8 cellular contexts compared by ENCODE assay signal in the genomic region with DNA sequence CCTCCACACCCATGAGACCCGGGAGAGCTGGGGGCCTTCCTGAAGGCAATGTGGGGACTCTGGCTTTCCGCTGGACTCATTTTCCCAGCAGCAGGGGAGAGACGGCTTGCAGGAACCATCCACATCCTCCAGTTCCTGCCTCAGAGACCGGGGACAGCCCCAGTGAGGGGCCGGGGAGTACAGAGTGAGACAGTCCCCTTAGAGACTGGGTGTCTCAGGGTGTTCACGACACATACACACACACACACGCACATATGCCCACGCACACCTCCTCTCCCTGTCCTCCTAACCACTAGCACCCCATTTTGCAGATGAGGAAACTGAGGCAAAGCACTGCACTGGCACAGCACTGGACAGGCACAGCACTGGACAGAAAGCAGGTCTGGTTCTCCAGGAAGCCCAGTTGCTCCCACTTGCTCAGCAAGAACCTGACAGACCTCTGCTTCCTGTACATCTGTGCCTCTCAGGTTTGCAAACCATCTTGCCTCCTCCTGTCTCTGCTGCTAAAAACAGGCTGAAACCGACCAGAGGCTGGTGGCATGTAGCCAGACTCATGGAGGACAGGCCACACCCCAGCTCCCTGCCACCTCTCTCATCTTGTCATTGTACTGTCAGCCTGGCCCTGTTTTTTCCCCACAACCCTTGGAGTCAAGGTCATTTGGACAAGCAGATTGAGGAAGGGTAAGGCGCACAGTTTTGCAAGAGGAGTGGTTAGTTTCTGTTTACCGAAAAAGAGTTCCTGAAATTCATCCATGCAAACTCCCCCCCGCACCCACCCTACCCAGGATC. TPM values are rescaled to one million over a fixed set of nuclear protein-coding genes. Genes with fewer than 3 reads are reported as not detected.
DNase-seq lines count a peak whose midpoint lies in the region; ATAC-seq and TF ChIP-seq lines count a peak whose summit lies in the region.

No MANE protein-coding gene starts in this region.

- H3K9me3 Mint-ChIP-seq in MCF 10A (ENCODE audit: unreplicated experiment) = no peaks in the 10 kb centered on the region

- H3K4ac ChIP-seq in mesenchymal stem cell (ENCODE audit: low read depth in 1 of 2, low read length in 2 of 2) = no peak overlapping the region

- no peak for TF ChIP-seq EP300 in upper lobe of left lung (IDR thresholded peaks at IDR 0.05)

- H3K23ac ChIP-seq in mesenchymal stem cell (ENCODE audit: low read length in 2 of 2) = no peak overlapping the region

- H4K8ac ChIP-seq in mesenchymal stem cell (ENCODE audit: low read length) = no peak overlapping the region

- H3K4me3 ChIP-seq in SU-DHL-6 (ENCODE audit: insufficient read depth, low read length, poor library complexity, severe bottlenecking) (no peak overlapping the region), mesenchymal stem cell (ENCODE audit: insufficient read depth in 1 of 2, low read depth in 1 of 2, low read length in 2 of 2) (no peak overlapping the region), upper lobe of left lung (no peak overlapping the region)

- no peaks in the 10 kb centered on the region for H4K20me1 ChIP-seq in SU-DHL-6 (ENCODE audit: low read depth, low read length)

- no peaks in the 10 kb centered on the region for H3K36me3 Mint-ChIP-seq in MCF 10A (ENCODE audit: insufficient read depth, unreplicated experiment)

- no peak overlapping the region for H2BK5ac ChIP-seq in mesenchymal stem cell (ENCODE audit: low read depth, low read length, poor library complexity, severe bottlenecking)

- H3K9me3 ChIP-seq in SU-DHL-6 (ENCODE audit: insufficient read depth, low read length) = no peaks in the 10 kb centered on the region
- no peaks in the 10 kb centered on the region for H3K9me3 ChIP-seq in mesenchymal stem cell (ENCODE audit: control insufficient read depth, low read length)
- H3K9me3 ChIP-seq in upper lobe of left lung = no peaks in the 10 kb centered on the region

- no peak overlapping the region for H3K18ac ChIP-seq in mesenchymal stem cell (ENCODE audit: low read depth in 1 of 2, low read length in 2 of 2)

- no peaks in the 10 kb centered on the region for H3F3A ChIP-seq in SU-DHL-6 (ENCODE audit: insufficient read depth)

- TF ChIP-seq POLR2A in upper lobe of left lung (IDR thresholded peaks at IDR 0.05) = peak in 1 of 4 donors; percentile 19

- no peaks in the 10 kb centered on the region for H3K9me2 ChIP-seq in SU-DHL-6 (replicated peaks; ENCODE audit: insufficient read depth, low read length)

- POLR2A ChIA-PET in MCF 10A (lab: Yijun Ruan, JAX) = interaction anchor here (1.5 to 2.6 kb wide), 3 partner anchors 12 to 46 kb away, joined by 5 to 19 read pairs (median 5); partner anchors contain the start of gene VSIR

- 83% methylated on average over 9 of the region's 12 CpGs for WGBS in mesenchymal stem cell
- WGBS in upper lobe of left lung, 2 donors = 25 to 34% methylated on average over 4 to 10 of the region's 12 CpGs

- ATAC-seq in GM19372 (IDR thresholded peaks at IDR 0.05; ENCODE audit: low read depth, unreplicated experiment) = peak; percentile 60
- ATAC-seq in HG03460 (IDR thresholded peaks at IDR 0.05; ENCODE audit: unreplicated experiment) = peak; percentile 55
- peak; percentile 59 to 62 for ATAC-seq in upper lobe of left lung (ENCODE audit: low FRiP score in 2 of 2)

- H3K14ac ChIP-seq in mesenchymal stem cell (ENCODE audit: low read length in 2 of 2) = no peak overlapping the region

- no peak overlapping the region for H3K27ac Mint-ChIP-seq in MCF 10A (ENCODE audit: low read depth, unreplicated experiment)

- no peaks in the 10 kb centered on the region for H3K27me3 ChIP-seq in SU-DHL-6 (ENCODE audit: low read length)
- H3K27me3 ChIP-seq in mesenchymal stem cell (ENCODE audit: control insufficient read depth in 1 of 2, insufficient read depth in 1 of 2, low read length in 2 of 2) = peaks cover 11 to 53% of the 10 kb centered on the region in 2 experiments
- no peaks in the 10 kb centered on the region for H3K27me3 ChIP-seq in upper lobe of left lung

- DNase-seq in CD1c-positive myeloid dendritic cell (ENCODE audit: extremely low spot score) = peak; percentile 88
- DNase-seq in MCF 10A (ENCODE audit: unreplicated experiment) = peak; percentile 70
- DNase-seq in mesenchymal stem cell = no peak
- peak in 1 of 2 donors; percentile 83 for DNase-seq in upper lobe of left lung
- no peak for DNase-seq in NCI-H1048 (lab: John Stamatoyannopoulos, UW)

- peak overlapping the region; percentile 14 for H3K4me2 ChIP-seq in SU-DHL-6 (ENCODE audit: low read depth, low read length, poor library complexity, severe bottlenecking)
- no peak overlapping the region for H3K4me2 ChIP-seq in mesenchymal stem cell (ENCODE audit: low read length, poor library complexity, severe bottlenecking)

- no peak overlapping the region for H2BK15ac ChIP-seq in mesenchymal stem cell (ENCODE audit: low read depth, poor library complexity, severe bottlenecking)

- H2BK120ac ChIP-seq in mesenchymal stem cell (ENCODE audit: low read depth, low read length) = no peak overlapping the region

- H3K4me1 ChIP-seq in mesenchymal stem cell (ENCODE audit: control insufficient read depth, insufficient read depth, low read depth, low read length) (no peaks in the 10 kb centered on the region), upper lobe of left lung (peaks cover 46 to 48% (median 47%) of the 10 kb centered on the region in 4 donors)

- H3K27ac ChIP-seq in SU-DHL-6 (ENCODE audit: low read depth, low read length) (peak overlapping the region; percentile 62), mesenchymal stem cell (ENCODE audit: low read length, poor library complexity, severe bottlenecking) (no peak overlapping the region), upper lobe of left lung (peak overlapping the region; percentile 82 to 91 (median 86))

- intact Hi-C loops in MCF 10A (cut with micrococcal nuclease) = loop anchor here (5.0 kb wide), 2 partner anchors 40 to 85 kb away; no protein-coding TSS in a partner anchor

- peaks cover 18% of the 10 kb centered on the region for H3K4me1 Mint-ChIP-seq in MCF 10A (ENCODE audit: insufficient read depth, unreplicated experiment)

- H3K9ac ChIP-seq in SU-DHL-6 (ENCODE audit: low read length) = peak overlapping the region; percentile 6; the same call in 1 of the 2 replicates
- H3K9ac ChIP-seq in mesenchymal stem cell (ENCODE audit: low read length) = peak overlapping the region; percentile 34

- no peak for TF ChIP-seq CTCF in SU-DHL-6 (IDR thresholded peaks at IDR 0.05; ENCODE audit: insufficient read depth, low read length, poor library complexity, severe bottlenecking)
- no peak for TF ChIP-seq CTCF in MCF 10A (IDR thresholded peaks at IDR 0.05; ENCODE audit: unreplicated experiment)
- no peak for TF ChIP-seq CTCF in upper lobe of left lung (IDR thresholded peaks at IDR 0.05)

- H3K27me3 Mint-ChIP-seq in MCF 10A (ENCODE audit: insufficient read depth, unreplicated experiment) = no peaks in the 10 kb centered on the region

- no peak overlapping the region for H2BK12ac ChIP-seq in mesenchymal stem cell (ENCODE audit: low read length in 2 of 2)

- H4K91ac ChIP-seq in mesenchymal stem cell (ENCODE audit: low read length) = no peak overlapping the region

- H3K79me2 ChIP-seq in SU-DHL-6 (ENCODE audit: insufficient read depth, low read length) = no peaks in the 10 kb centered on the region

- BruUV-seq in MCF 10A (replicated peaks; lab: Mats Ljungman, UMichigan) = no TSS peak

- no peaks in the 10 kb centered on the region for H3K79me1 ChIP-seq in mesenchymal stem cell (replicated peaks; ENCODE audit: low read length, poor library complexity, severe bottlenecking)

- CTCF ChIA-PET in MCF 10A (lab: Yijun Ruan, JAX) = interaction anchor here (0.6 to 1.2 kb wide), 4 partner anchors 12 to 158 kb away, joined by 3 to 6 read pairs (median 4); no protein-coding TSS in a partner anchor

- no peak overlapping the region for H3K4me3 Mint-ChIP-seq in MCF 10A (ENCODE audit: unreplicated experiment)

- H3K36me3 ChIP-seq in SU-DHL-6 (ENCODE audit: low read length) (no peaks in the 10 kb centered on the region), mesenchymal stem cell (ENCODE audit: control insufficient read depth in 1 of 2, insufficient read depth in 2 of 2, low read depth in 1 of 2, low read length in 2 of 2) (no peaks in the 10 kb centered on the region), upper lobe of left lung (no peaks in the 10 kb centered on the region)

- H2AFZ ChIP-seq in SU-DHL-6 (ENCODE audit: low read depth, low read length, severe bottlenecking) (no peak overlapping the region), mesenchymal stem cell (ENCODE audit: low read depth, low read length) (no peak overlapping the region)

- H2AK5ac ChIP-seq in mesenchymal stem cell (ENCODE audit: low read length, severe bottlenecking) = no peak overlapping the region

RNA-seq across cellular contexts. Expression of gene C10orf105, which starts 8.0 kb away (rescaled TPM):
- total RNA-seq in MCF 10A (2022) (not detected in 2 replicates), upper lobe of left lung (1 to 10 TPM in 1 of 6 donors, under 1 TPM in 4, not detected in 1; 0.15 to 1.0 (median 0.44) TPM)
- polyA plus RNA-seq in mesenchymal stem cell (2013, experiment 1 of 2) = not detected
- not detected for polyA plus RNA-seq in mesenchymal stem cell (2013, experiment 2 of 2)

RNA-seq across cellular contexts. Expression of gene VSIR, which starts 45.7 kb away (rescaled TPM):
- total RNA-seq in MCF 10A (2022) (3.6 and 7.0 TPM in 2 replicates), upper lobe of left lung (100 to 1,000 TPM in 2 of 6 donors, 10 to 100 TPM in 4; 51.7 to 167 (median 92.5) TPM)
- polyA plus RNA-seq in mesenchymal stem cell (2013, experiment 1 of 2) = 3.3 TPM
- polyA plus RNA-seq in mesenchymal stem cell (2013, experiment 2 of 2) = 3.8 TPM

Comparison
In these comparisons a context has a peak if more than half of its experiments do, and no peak if none do; other contexts are left out.
1. DNase-seq: peak in CD1c-positive myeloid dendritic cell (single experiment) and MCF 10A (single experiment); none in mesenchymal stem cell (single experiment) and NCI-H1048 (single experiment).
2. Peak in every context shown above with its lines, with median percentiles within 50 percentile points of each other: ATAC-seq.